1 cellular context compared by ENCODE assay signal in the genomic region with DNA sequence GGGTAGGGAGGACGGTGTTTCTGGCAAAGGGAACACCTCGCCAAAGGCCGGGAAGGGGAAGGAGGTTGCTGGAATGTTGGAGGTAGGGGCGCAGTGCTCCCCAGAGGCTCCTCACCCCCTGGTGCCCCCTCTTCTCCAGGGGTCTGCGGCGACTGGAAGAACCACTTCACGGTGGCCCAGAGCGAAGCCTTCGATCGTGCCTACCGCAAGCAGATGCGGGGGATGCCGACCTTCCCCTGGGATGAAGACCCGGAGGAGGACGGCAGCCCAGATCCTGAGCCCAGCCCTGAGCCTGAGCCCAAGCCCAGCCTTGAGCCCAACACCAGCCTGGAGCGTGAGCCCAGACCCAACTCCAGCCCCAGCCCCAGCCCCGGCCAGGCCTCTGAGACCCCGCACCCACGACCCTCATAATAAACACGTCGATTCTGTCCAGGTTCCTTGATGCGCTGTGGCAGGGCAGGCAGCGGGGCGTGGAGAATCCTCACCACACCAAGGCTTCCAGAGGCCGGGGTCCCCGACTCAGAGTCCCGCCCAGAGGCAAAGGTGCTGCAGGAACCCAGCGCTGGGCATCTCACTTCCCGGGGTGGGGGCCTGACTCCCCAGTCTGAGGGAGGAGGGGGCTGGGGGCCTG.
TF ChIP-seq lines count a peak whose summit lies in the region.

No MANE protein-coding gene starts in this region.

TF ChIP-seq in H1, 55 proteins besides CTCF, POLR2A, EP300 and RAD21:
- no peak for TF ChIP-seq SIRT6 (IDR thresholded peaks at IDR 0.05; ENCODE audit: low read length)
- TF ChIP-seq CHD2 (IDR thresholded peaks at IDR 0.05; ENCODE audit: low read length): no peak
- TF ChIP-seq EZH2 (IDR thresholded peaks at IDR 0.05; ENCODE audit: low read depth, low read length, severe bottlenecking): no peak
- TF ChIP-seq SP4 (IDR thresholded peaks at IDR 0.05; ENCODE audit: low read length): no peak
- no peak for TF ChIP-seq RFX5 (IDR thresholded peaks at IDR 0.05; ENCODE audit: borderline replicate concordance, low read depth, low read length)
- TF ChIP-seq NANOG (IDR thresholded peaks at IDR 0.05; ENCODE audit: insufficient read depth, low read depth, low read length, poor library complexity, severe bottlenecking): no peak
- TF ChIP-seq RBBP5 (IDR thresholded peaks at IDR 0.05; ENCODE audit: borderline replicate concordance, low read depth, low read length): no peak
- TF ChIP-seq TAF1 (IDR thresholded peaks at IDR 0.05; ENCODE audit: low read depth, low read length): no peak
- TF ChIP-seq CBX5 (IDR thresholded peaks at IDR 0.05; ENCODE audit: low read depth, low read length): no peak
